1 cellular context compared by ENCODE assay signal in the genomic region with DNA sequence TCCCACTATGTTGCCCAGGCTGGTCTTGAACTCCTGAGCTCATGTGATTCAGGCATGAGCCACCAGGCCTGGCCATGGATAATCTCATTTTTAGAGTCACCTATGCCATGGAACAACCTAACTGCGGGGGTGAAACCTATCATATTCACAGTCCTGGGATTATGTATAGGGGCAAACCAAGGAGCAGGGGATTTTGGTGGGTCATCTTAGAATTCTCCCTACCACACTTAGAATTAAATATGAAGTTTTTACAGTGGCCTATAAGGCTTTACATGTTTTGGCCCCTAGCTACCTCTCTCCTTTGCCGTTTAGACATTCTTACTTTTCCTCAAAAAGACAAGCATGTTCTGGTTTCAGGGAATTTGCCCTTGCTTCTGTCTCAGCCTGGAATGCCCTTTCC.
TF ChIP-seq lines count a peak whose summit lies in the region.

No MANE protein-coding gene starts in this region.

TF ChIP-seq in HepG2, 621 proteins besides CTCF, POLR2A, EP300 and RAD21:
- no peak for TF ChIP-seq ZNF44 (CRISPR knock-in tag; IDR thresholded peaks at IDR 0.05)
- TF ChIP-seq ZNF33A (CRISPR knock-in tag; IDR thresholded peaks at IDR 0.05; ENCODE audit: borderline replicate concordance) = 0 out of 2 replicates have a peak, but pooled peaks have one; percentile 42
